In genomic region chr19:18853755-18854427, GRCh38 we compare ENCODE assay signal across 29 cellular contexts. TPM values are rescaled to one million over a fixed set of nuclear protein-coding genes. Genes with fewer than 3 reads are reported as not detected.
DNase-seq lines count a peak whose midpoint lies in the region; ATAC-seq and TF ChIP-seq lines count a peak whose summit lies in the region.
"Had no signal": no experiment of that assay in that cellular context is flagged by ENCODE, and none has a peak within 500 bp of the region (broad histone marks: within the 10 kb centered on the region; RNA-seq: fewer than 3 reads in every experiment).

No MANE protein-coding gene starts in this region.

- POLR2A ChIA-PET in SK-N-SH (lab: Yijun Ruan, JAX) (no interaction called here), GM10248 (lab: Yijun Ruan, JAX) (no interaction called here)
- POLR2A ChIA-PET in activated CD4-positive, alpha-beta memory T cell treated with anti-CD3 and anti-CD28 coated beads, Interleukin-2, amount 10 ng/mL, durations not matched to agents 7 days and 5 days (lab: Charles Lee) = interaction anchor here (1.3 kb wide), 1 partner anchor 10 kb away, joined by 3 read pairs; no protein-coding TSS in a partner anchor

- H4K5ac ChIP-seq in mesendoderm (ENCODE audit: low read length) = no peak overlapping the region

- peak overlapping the region; percentile 24 for H3K23ac ChIP-seq in mesendoderm (ENCODE audit: low read length)

- TF ChIP-seq RAD21 in SK-N-SH (IDR thresholded peaks at IDR 0.05; ENCODE audit: low read length) = peak; percentile 29

- no peaks in the 10 kb centered on the region for H3K9me3 ChIP-seq in SK-N-SH
- H3K9me3 ChIP-seq in WERI-Rb-1 (ENCODE audit: severe bottlenecking) = no peaks in the 10 kb centered on the region
- H3K9me3 ChIP-seq in MM.1S (replicated peaks; ENCODE audit: insufficient read depth, low read length) = no peaks in the 10 kb centered on the region
- H3K9me3 ChIP-seq: esophagus muscularis mucosa, right lobe of liver had no signal

- H3K9me3 Mint-ChIP-seq in activated CD4-positive, alpha-beta memory T cell treated with anti-CD3 and anti-CD28 coated beads, Interleukin-2, amount 10 ng/mL, durations not matched to agents 7 days and 5 days = no peaks in the 10 kb centered on the region
- H3K9me3 Mint-ChIP-seq: activated naive CD4-positive, alpha-beta T cell treated with anti-CD3 and anti-CD28 coated beads, Interleukin-2, amount 50 U/mL, for 72 hours; nephron progenitor cell; stimulated activated memory B cell treated with anti-CD40 and anti-IgM and Interleukin-4, amounts not matched to agents 10 μg/mL and 1 μg/mL and 100 μg/mL, for 72 hours had no signal

- no peak for ATAC-seq in SK-N-SH treated with all-trans-retinoic acid at 6 μM for 48 hours
- ATAC-seq: activated CD8-positive, alpha-beta T cell treated with anti-CD3 and anti-CD28 coated beads, Interleukin-2, amount 10 ng/mL, durations not matched to agents 7 days and 5 days; activated naive CD4-positive, alpha-beta T cell treated with anti-CD3 and anti-CD28 coated beads, Interleukin-2, amount 50 U/mL, for 72 hours; right lobe of liver; stimulated activated memory B cell treated with anti-CD40 and anti-IgM and Interleukin-4, amounts not matched to agents 10 μg/mL and 1 μg/mL and 100 μg/mL, for 72 hours had no signal

- no peak for DNase-seq in SK-N-SH
- DNase-seq in WERI-Rb-1 = no peak
- DNase-seq in mesendoderm = peak; percentile 24
- no peak for DNase-seq in globus pallidus (ENCODE audit: low spot score)
- DNase-seq in activated CD4-positive, alpha-beta memory T cell treated with anti-CD3 and anti-CD28 coated beads, Interleukin-2, amount 10 ng/mL, durations not matched to agents 7 days and 5 days = no peak
- no peak for DNase-seq in MM.1S
- no peak for DNase-seq in GM10248 (ENCODE audit: extremely low spot score)
- DNase-seq: activated CD8-positive, alpha-beta T cell treated with anti-CD3 and anti-CD28 coated beads, Interleukin-2, amount 10 ng/mL, durations not matched to agents 7 days and 5 days; cortex of kidney; foreskin melanocyte; GDM1; NCI-H1048; NCI-H187 treated with DMSO at 0.1 percent for 48 hours; NCI-H2171 treated with DMSO at 0.1 percent for 48 hours; NCI-H524; nephron progenitor cell; NK-92 treated with Interleukin-12 subunit alpha and Interleukin-12 subunit beta, amount 100 ng/mL, for 24 hours; PC-9; SHP77; stimulated activated CD4-positive, alpha-beta T cell treated with anti-CD3 and anti-CD28 coated beads, Interleukin-4, amount 100 ng/mL, for 4 hours; T-helper 1 cell had no signal

- no peak overlapping the region for H3K4me3 Mint-ChIP-seq in activated CD4-positive, alpha-beta memory T cell treated with anti-CD3 and anti-CD28 coated beads, Interleukin-2, amount 10 ng/mL, durations not matched to agents 7 days and 5 days
- H3K4me3 Mint-ChIP-seq: activated CD8-positive, alpha-beta T cell treated with anti-CD3 and anti-CD28 coated beads, Interleukin-2, amount 10 ng/mL, durations not matched to agents 7 days and 5 days; stimulated activated memory B cell treated with anti-CD40 and anti-IgM and Interleukin-4, amounts not matched to agents 10 μg/mL and 1 μg/mL and 100 μg/mL, for 72 hours had no signal

- H3K4me2 ChIP-seq in SK-N-SH (no peak overlapping the region), mesendoderm (ENCODE audit: low read length) (no peak overlapping the region), MM.1S (ENCODE audit: low read depth, low read length) (no peak overlapping the region)
- H3K4me2 ChIP-seq: PC-9 had no signal

- H3K36me3 Mint-ChIP-seq in activated CD4-positive, alpha-beta memory T cell treated with anti-CD3 and anti-CD28 coated beads, Interleukin-2, amount 10 ng/mL, durations not matched to agents 7 days and 5 days (ENCODE audit: low read depth) = peaks cover 84% of the 10 kb centered on the region

- H4K20me1 ChIP-seq in SK-N-SH (ENCODE audit: insufficient read depth) (peaks cover 26% of the 10 kb centered on the region), MM.1S (ENCODE audit: insufficient read depth, low read length) (peaks cover 12% of the 10 kb centered on the region)

- no peak overlapping the region for H3K4ac ChIP-seq in mesendoderm (ENCODE audit: low read depth, low read length)

- H2AFZ ChIP-seq in SK-N-SH (ENCODE audit: low read depth) (no peak overlapping the region), MM.1S (ENCODE audit: low read length) (no peak overlapping the region)
- H2AFZ ChIP-seq: PC-9 had no signal

- WGBS in SK-N-SH (ENCODE audit: low lambda C conversion rate) = 98% methylated on average over 6 of the region's 17 CpGs
- WGBS in mesendoderm (ENCODE audit: extremely low coverage, insufficient coverage, low lambda C conversion rate) = no CpG with 5 or more reads among the region's 17 CpGs

- no peak overlapping the region for H2BK120ac ChIP-seq in mesendoderm (ENCODE audit: low read depth, low read length)

- H3K4me1 Mint-ChIP-seq in activated CD4-positive, alpha-beta memory T cell treated with anti-CD3 and anti-CD28 coated beads, Interleukin-2, amount 10 ng/mL, durations not matched to agents 7 days and 5 days = peaks cover 19% of the 10 kb centered on the region

- H3K27ac ChIP-seq in SK-N-SH (ENCODE audit: low read depth in 2 of 2, low read length in 1 of 2) (no peak overlapping the region; a peak in 1 of 4 replicates), WERI-Rb-1 (no peak overlapping the region), mesendoderm (ENCODE audit: low read depth, low read length) (no peak overlapping the region), MM.1S (ENCODE audit: low read length) (no peak overlapping the region)
- H3K27ac ChIP-seq: 22Rv1, cardiac muscle cell, esophagus muscularis mucosa, PC-9, right lobe of liver had no signal

- H3K27me3 ChIP-seq in SK-N-SH (ENCODE audit: insufficient read depth) (no peaks in the 10 kb centered on the region), WERI-Rb-1 (ENCODE audit: insufficient read depth, low read depth, severe bottlenecking) (no peaks in the 10 kb centered on the region), mesendoderm (ENCODE audit: insufficient read depth, low read length, poor library complexity) (no peaks in the 10 kb centered on the region), MM.1S (replicated peaks; ENCODE audit: insufficient read depth, low read length) (no peaks in the 10 kb centered on the region)
- H3K27me3 ChIP-seq: cardiac muscle cell, esophagus muscularis mucosa, right lobe of liver had no signal

- peaks cover 9% of the 10 kb centered on the region for H3K79me1 ChIP-seq in mesendoderm (ENCODE audit: low read length)

- H2BK15ac ChIP-seq in mesendoderm (replicated peaks; ENCODE audit: low read depth) = no peak overlapping the region

- TF ChIP-seq EP300 in SK-N-SH (IDR thresholded peaks at IDR 0.05; ENCODE audit: borderline replicate concordance in 1 of 2, low read depth in 1 of 2, low read length in 1 of 2) = no peak

- TF ChIP-seq CTCF in SK-N-SH (IDR thresholded peaks at IDR 0.05) (no peak), WERI-Rb-1 (IDR thresholded peaks at IDR 0.05; ENCODE audit: low read depth, low read length) (peak; percentile 22; the same call in 1 of the 2 replicates), MM.1S (IDR thresholded peaks at IDR 0.05; ENCODE audit: low read length) (no peak), GM10248 (IDR thresholded peaks at IDR 0.05; ENCODE audit: control extremely low read depth, extremely low read depth, low read depth, missing control alignments) (no peak)

- CTCF ChIA-PET in SK-N-SH (lab: Yijun Ruan, JAX) = interaction anchor here (1.0 to 16.0 kb wide), 3 partner anchors 9 to 264 kb away, joined by 3 to 201 read pairs (median 39); partner anchors contain the start of gene REX1BD
- CTCF ChIA-PET in activated CD4-positive, alpha-beta memory T cell treated with anti-CD3 and anti-CD28 coated beads, Interleukin-2, amount 10 ng/mL, durations not matched to agents 7 days and 5 days (lab: Charles Lee) = interaction anchor here (0.6 kb wide), 1 partner anchor 375 kb away, joined by 5 read pairs; no protein-coding TSS in a partner anchor
- CTCF ChIA-PET in GM10248 (lab: Yijun Ruan, JAX) = interaction anchor here (4.1 kb wide), 1 partner anchor 13 kb away, joined by 30 read pairs; no protein-coding TSS in a partner anchor

- H3K36me3 ChIP-seq in SK-N-SH (replicated peaks in 1 of 2; ENCODE audit: control insufficient read depth in 1 of 2, insufficient read depth in 2 of 2, low read length in 1 of 2) = peaks cover 36 to 90% of the 10 kb centered on the region in 2 experiments
- H3K36me3 ChIP-seq in WERI-Rb-1 = peaks cover 97% of the 10 kb centered on the region
- H3K36me3 ChIP-seq in mesendoderm (ENCODE audit: control insufficient read depth, insufficient read depth, low read length) = peaks cover 23% of the 10 kb centered on the region
- peaks cover 28% of the 10 kb centered on the region for H3K36me3 ChIP-seq in MM.1S (replicated peaks; ENCODE audit: insufficient read depth, low read length)

- no peaks in the 10 kb centered on the region for H3K27me3 Mint-ChIP-seq in activated CD4-positive, alpha-beta memory T cell treated with anti-CD3 and anti-CD28 coated beads, Interleukin-2, amount 10 ng/mL, durations not matched to agents 7 days and 5 days
- H3K27me3 Mint-ChIP-seq: stimulated activated memory B cell treated with anti-CD40 and anti-IgM and Interleukin-4, amounts not matched to agents 10 μg/mL and 1 μg/mL and 100 μg/mL, for 72 hours had no signal

- H3K9me2 ChIP-seq in SK-N-SH (no peaks in the 10 kb centered on the region), MM.1S (replicated peaks; ENCODE audit: insufficient read depth, low read length) (no peaks in the 10 kb centered on the region)

- H3F3A ChIP-seq in SK-N-SH (replicated peaks; ENCODE audit: insufficient read depth) = no peaks in the 10 kb centered on the region
- no peaks in the 10 kb centered on the region for H3F3A ChIP-seq in MM.1S (ENCODE audit: insufficient read depth, low read length)

- H4K8ac ChIP-seq in mesendoderm (ENCODE audit: low read depth, low read length) = no peak overlapping the region

- H3K9ac ChIP-seq in SK-N-SH = no peak overlapping the region
- no peak overlapping the region for H3K9ac ChIP-seq in mesendoderm (ENCODE audit: low read length)
- no peak overlapping the region for H3K9ac ChIP-seq in MM.1S (ENCODE audit: low read length)

- H3K27ac Mint-ChIP-seq in activated CD4-positive, alpha-beta memory T cell treated with anti-CD3 and anti-CD28 coated beads, Interleukin-2, amount 10 ng/mL, durations not matched to agents 7 days and 5 days = no peak overlapping the region
- H3K27ac Mint-ChIP-seq: activated CD8-positive, alpha-beta T cell treated with anti-CD3 and anti-CD28 coated beads, Interleukin-2, amount 10 ng/mL, durations not matched to agents 7 days and 5 days; nephron progenitor cell; stimulated activated memory B cell treated with anti-CD40 and anti-IgM and Interleukin-4, amounts not matched to agents 10 μg/mL and 1 μg/mL and 100 μg/mL, for 72 hours had no signal

- H3K18ac ChIP-seq in mesendoderm (ENCODE audit: low read length) = no peak overlapping the region

- peaks cover 7 to 30% of the 10 kb centered on the region in 2 experiments for H3K4me1 ChIP-seq in SK-N-SH (ENCODE audit: control insufficient read depth in 1 of 2, insufficient read depth in 2 of 2, low read depth in 1 of 2, low read length in 1 of 2)
- H3K4me1 ChIP-seq in mesendoderm (ENCODE audit: control insufficient read depth, low read depth, low read length) = no peaks in the 10 kb centered on the region
- H3K4me1 ChIP-seq in MM.1S (ENCODE audit: low read length) = peaks cover 11% of the 10 kb centered on the region

- peaks cover 42% of the 10 kb centered on the region for H3K79me2 ChIP-seq in SK-N-SH (ENCODE audit: insufficient read depth)
- peaks cover under 1% of the 10 kb centered on the region for H3K79me2 ChIP-seq in mesendoderm (ENCODE audit: control insufficient read depth, insufficient read depth, low read length)
- peaks cover 88% of the 10 kb centered on the region for H3K79me2 ChIP-seq in MM.1S (ENCODE audit: low read length)

- H2BK5ac ChIP-seq in mesendoderm (ENCODE audit: low read length) = no peak overlapping the region

- no peak overlapping the region for H2AK5ac ChIP-seq in mesendoderm (ENCODE audit: low read length)

- H3K56ac ChIP-seq in mesendoderm (ENCODE audit: low read length) = no peak overlapping the region

- H3K4me3 ChIP-seq in SK-N-SH (ENCODE audit: low read depth in 2 of 2, low read length in 1 of 2) (no peak overlapping the region), WERI-Rb-1 (ENCODE audit: low read depth, low read length) (no peak overlapping the region), mesendoderm (ENCODE audit: low read length) (no peak overlapping the region), MM.1S (ENCODE audit: low read length) (no peak overlapping the region)
- H3K4me3 ChIP-seq: cardiac muscle cell, esophagus muscularis mucosa, lung, PC-9, right lobe of liver had no signal

RNA-seq across cellular contexts. Expression of gene UPF1, which starts 22.1 kb away (rescaled TPM):
- polyA plus RNA-seq in SK-N-SH (2012; rRNA removed) = 20.3 and 33.3 TPM in 2 replicates
- 15.1 and 18.6 TPM in 2 replicates for polyA plus RNA-seq in SK-N-SH (2012; cell fraction: cytosol; rRNA removed)
- 79.6 and 83.0 TPM in 2 replicates for polyA plus RNA-seq in SK-N-SH (2012; cell fraction: nucleus; rRNA removed)
- 26.9 TPM for polyA plus RNA-seq in mesendoderm (2013, experiment 1 of 2)
- polyA plus RNA-seq in mesendoderm (2013, experiment 2 of 2) = 25.8 TPM
- total RNA-seq in activated CD4-positive, alpha-beta memory T cell treated with anti-CD3 and anti-CD28 coated beads, Interleukin-2, amount 10 ng/mL, durations not matched to agents 7 days and 5 days = 10 to 100 TPM; 74.4 to 74.6 TPM

RNA-seq across cellular contexts. Expression of gene CERS1, which starts 42.1 kb away (rescaled TPM):
- 5.4 and 7.3 TPM in 2 replicates for polyA plus RNA-seq in SK-N-SH (2012; rRNA removed)
- polyA plus RNA-seq in SK-N-SH (2012; cell fraction: cytosol; rRNA removed) = 3.7 and 5.1 TPM in 2 replicates
- polyA plus RNA-seq in SK-N-SH (2012; cell fraction: nucleus; rRNA removed) = 6.2 and 6.4 TPM in 2 replicates
- 6.9 TPM for polyA plus RNA-seq in mesendoderm (2013, experiment 1 of 2)
- polyA plus RNA-seq in mesendoderm (2013, experiment 2 of 2) = 6.7 TPM
- not detected for total RNA-seq in activated CD4-positive, alpha-beta memory T cell treated with anti-CD3 and anti-CD28 coated beads, Interleukin-2, amount 10 ng/mL, durations not matched to agents 7 days and 5 days
- total RNA-seq: activated CD8-positive, alpha-beta T cell treated with anti-CD3 and anti-CD28 coated beads, Interleukin-2, amount 10 ng/mL, durations not matched to agents 7 days and 5 days; right lobe of liver had no signal
